1 cellular context compared by ENCODE assay signal in the genomic region with DNA sequence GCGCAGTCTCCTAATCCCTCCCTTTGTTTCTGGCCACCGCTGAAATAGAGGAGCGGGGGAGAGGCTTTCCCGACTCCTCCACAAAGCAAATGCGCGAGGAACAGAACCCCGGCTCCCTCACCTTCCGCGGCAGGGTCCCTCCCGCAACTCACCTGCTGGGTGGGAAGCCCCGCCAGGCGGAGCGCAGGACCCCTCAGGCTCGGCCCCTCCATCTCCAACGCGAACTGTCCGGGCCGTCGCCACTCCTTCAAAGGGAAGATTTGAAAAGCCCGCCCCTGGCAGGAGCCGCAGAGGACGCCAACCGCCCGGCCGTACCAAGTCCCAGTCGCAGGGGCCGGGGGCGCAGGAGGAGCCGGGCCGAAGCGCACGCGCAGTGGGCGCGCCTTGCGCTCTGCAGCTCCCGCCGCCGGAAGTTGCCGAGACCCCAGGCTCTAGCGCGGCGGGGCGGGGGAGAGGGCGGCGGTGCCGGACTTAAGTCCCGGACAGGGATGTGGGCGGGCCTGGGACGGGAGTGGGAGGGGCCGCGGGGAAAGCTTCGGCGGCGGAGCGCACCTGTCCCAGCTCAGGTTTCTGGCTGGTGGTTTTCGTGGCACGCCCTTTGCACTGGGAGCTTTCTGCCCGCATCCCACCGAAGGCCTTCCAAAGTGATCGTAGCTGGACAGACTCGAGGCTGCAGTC.
TF ChIP-seq lines count a peak whose summit lies in the region.

A gene with protein sequence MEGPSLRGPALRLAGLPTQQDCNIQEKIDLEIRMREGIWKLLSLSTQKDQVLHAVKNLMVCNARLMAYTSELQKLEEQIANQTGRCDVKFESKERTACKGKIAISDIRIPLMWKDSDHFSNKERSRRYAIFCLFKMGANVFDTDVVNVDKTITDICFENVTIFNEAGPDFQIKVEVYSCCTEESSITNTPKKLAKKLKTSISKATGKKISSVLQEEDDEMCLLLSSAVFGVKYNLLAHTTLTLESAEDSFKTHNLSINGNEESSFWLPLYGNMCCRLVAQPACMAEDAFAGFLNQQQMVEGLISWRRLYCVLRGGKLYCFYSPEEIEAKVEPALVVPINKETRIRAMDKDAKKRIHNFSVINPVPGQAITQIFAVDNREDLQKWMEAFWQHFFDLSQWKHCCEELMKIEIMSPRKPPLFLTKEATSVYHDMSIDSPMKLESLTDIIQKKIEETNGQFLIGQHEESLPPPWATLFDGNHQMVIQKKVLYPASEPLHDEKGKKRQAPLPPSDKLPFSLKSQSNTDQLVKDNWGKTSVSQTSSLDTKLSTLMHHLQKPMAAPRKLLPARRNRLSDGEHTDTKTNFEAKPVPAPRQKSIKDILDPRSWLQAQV (minus strand): TSS at position 446 of the 678 bp plus-strand sequence. CDS start 234 bp downstream, at position 212.

TF ChIP-seq in K562, 482 proteins besides CTCF, POLR2A, EP300 and RAD21 (continued from another document and continues in another):
- TF ChIP-seq, protein P1, sequence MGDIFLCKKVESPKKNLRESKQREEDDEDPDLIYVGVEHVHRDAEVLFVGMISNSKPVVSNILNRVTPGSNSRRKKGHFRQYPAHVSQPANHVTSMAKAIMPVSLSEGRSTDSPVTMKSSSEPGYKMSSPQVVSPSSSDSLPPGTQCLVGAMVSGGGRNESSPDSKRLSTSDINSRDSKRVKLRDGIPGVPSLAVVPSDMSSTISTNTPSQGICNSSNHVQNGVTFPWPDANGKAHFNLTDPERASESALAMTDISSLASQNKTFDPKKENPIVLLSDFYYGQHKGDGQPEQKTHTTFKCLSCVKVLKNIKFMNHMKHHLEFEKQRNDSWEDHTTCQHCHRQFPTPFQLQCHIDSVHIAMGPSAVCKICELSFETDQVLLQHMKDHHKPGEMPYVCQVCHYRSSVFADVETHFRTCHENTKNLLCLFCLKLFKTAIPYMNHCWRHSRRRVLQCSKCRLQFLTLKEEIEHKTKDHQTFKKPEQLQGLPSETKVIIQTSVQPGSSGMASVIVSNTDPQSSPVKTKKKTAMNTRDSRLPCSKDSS (IDR thresholded peaks at IDR 0.05; ENCODE audit: low read depth, partially characterized antibody) = no peak
- TF ChIP-seq TGIF2 (CRISPR knock-in tag; IDR thresholded peaks at IDR 0.05) = no peak
- TF ChIP-seq ZNF668 (CRISPR knock-in tag; IDR thresholded peaks at IDR 0.05) = no peak
- TF ChIP-seq GABPA (tag; conservative IDR thresholded peaks at IDR 0.05; ENCODE audit: low read depth) = peak; percentile 43; the same call in 1 of the 2 replicates
- no peak for TF ChIP-seq FOXK2 (conservative IDR thresholded peaks at IDR 0.05 in 1 of 2, IDR thresholded peaks at IDR 0.05 in 1 of 2; ENCODE audit: low read depth in 2 of 2)
- TF ChIP-seq ZNF3 (CRISPR knock-in tag; IDR thresholded peaks at IDR 0.05) = no peak
- TF ChIP-seq, protein P2, sequence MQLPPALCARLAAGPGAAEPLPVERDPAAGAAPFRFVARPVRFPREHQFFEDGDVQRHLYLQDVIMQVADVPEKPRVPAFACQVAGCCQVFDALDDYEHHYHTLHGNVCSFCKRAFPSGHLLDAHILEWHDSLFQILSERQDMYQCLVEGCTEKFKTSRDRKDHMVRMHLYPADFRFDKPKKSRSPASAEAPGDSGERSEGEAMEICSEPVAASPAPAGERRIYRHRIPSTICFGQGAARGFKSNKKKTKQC (CRISPR knock-in tag; IDR thresholded peaks at IDR 0.05) = peak; percentile 54
- TF ChIP-seq, protein P3, sequence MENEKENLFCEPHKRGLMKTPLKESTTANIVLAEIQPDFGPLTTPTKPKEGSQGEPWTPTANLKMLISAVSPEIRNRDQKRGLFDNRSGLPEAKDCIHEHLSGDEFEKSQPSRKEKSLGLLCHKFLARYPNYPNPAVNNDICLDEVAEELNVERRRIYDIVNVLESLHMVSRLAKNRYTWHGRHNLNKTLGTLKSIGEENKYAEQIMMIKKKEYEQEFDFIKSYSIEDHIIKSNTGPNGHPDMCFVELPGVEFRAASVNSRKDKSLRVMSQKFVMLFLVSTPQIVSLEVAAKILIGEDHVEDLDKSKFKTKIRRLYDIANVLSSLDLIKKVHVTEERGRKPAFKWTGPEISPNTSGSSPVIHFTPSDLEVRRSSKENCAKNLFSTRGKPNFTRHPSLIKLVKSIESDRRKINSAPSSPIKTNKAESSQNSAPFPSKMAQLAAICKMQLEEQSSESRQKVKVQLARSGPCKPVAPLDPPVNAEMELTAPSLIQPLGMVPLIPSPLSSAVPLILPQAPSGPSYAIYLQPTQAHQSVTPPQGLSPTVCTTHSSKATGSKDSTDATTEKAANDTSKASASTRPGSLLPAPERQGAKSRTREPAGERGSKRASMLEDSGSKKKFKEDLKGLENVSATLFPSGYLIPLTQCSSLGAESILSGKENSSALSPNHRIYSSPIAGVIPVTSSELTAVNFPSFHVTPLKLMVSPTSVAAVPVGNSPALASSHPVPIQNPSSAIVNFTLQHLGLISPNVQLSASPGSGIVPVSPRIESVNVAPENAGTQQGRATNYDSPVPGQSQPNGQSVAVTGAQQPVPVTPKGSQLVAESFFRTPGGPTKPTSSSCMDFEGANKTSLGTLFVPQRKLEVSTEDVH (IDR thresholded peaks at IDR 0.05; ENCODE audit: low read depth, partially characterized antibody) = no peak
- no peak for TF ChIP-seq IRF2 (CRISPR knock-in tag; IDR thresholded peaks at IDR 0.05)
- no peak for TF ChIP-seq SMARCB1 (IDR thresholded peaks at IDR 0.05; ENCODE audit: insufficient read length, low read depth)
- TF ChIP-seq ZKSCAN1 (IDR thresholded peaks at IDR 0.05; ENCODE audit: low read depth, low read length) = no peak
- TF ChIP-seq BHLHE40 (IDR thresholded peaks at IDR 0.05; ENCODE audit: low read length) = no peak
- TF ChIP-seq CTBP1 (IDR thresholded peaks at IDR 0.05; ENCODE audit: borderline replicate concordance) = 0 out of 2 replicates have a peak, but pooled peaks have one; percentile 30
- TF ChIP-seq KAT7 (CRISPR knock-in tag; IDR thresholded peaks at IDR 0.05; ENCODE audit: borderline replicate concordance) = no peak
- TF ChIP-seq, protein P4, sequence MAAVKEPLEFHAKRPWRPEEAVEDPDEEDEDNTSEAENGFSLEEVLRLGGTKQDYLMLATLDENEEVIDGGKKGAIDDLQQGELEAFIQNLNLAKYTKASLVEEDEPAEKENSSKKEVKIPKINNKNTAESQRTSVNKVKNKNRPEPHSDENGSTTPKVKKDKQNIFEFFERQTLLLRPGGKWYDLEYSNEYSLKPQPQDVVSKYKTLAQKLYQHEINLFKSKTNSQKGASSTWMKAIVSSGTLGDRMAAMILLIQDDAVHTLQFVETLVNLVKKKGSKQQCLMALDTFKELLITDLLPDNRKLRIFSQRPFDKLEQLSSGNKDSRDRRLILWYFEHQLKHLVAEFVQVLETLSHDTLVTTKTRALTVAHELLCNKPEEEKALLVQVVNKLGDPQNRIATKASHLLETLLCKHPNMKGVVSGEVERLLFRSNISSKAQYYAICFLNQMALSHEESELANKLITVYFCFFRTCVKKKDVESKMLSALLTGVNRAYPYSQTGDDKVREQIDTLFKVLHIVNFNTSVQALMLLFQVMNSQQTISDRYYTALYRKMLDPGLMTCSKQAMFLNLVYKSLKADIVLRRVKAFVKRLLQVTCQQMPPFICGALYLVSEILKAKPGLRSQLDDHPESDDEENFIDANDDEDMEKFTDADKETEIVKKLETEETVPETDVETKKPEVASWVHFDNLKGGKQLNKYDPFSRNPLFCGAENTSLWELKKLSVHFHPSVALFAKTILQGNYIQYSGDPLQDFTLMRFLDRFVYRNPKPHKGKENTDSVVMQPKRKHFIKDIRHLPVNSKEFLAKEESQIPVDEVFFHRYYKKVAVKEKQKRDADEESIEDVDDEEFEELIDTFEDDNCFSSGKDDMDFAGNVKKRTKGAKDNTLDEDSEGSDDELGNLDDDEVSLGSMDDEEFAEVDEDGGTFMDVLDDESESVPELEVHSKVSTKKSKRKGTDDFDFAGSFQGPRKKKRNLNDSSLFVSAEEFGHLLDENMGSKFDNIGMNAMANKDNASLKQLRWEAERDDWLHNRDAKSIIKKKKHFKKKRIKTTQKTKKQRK (IDR thresholded peaks at IDR 0.05; ENCODE audit: borderline replicate concordance, low read depth, low read length) = no peak
- TF ChIP-seq MEIS2 (IDR thresholded peaks at IDR 0.05; ENCODE audit: partially characterized antibody) = peak; percentile 14
- no peak for TF ChIP-seq ZNF253 (CRISPR knock-in tag; conservative IDR thresholded peaks at IDR 0.05)
- TF ChIP-seq, protein P5, sequence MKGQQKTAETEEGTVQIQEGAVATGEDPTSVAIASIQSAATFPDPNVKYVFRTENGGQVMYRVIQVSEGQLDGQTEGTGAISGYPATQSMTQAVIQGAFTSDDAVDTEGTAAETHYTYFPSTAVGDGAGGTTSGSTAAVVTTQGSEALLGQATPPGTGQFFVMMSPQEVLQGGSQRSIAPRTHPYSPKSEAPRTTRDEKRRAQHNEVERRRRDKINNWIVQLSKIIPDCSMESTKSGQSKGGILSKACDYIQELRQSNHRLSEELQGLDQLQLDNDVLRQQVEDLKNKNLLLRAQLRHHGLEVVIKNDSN (CRISPR knock-in tag; IDR thresholded peaks at IDR 0.05) = no peak
- no peak for TF ChIP-seq SUPT5H (IDR thresholded peaks at IDR 0.05)
- TF ChIP-seq, protein P6, sequence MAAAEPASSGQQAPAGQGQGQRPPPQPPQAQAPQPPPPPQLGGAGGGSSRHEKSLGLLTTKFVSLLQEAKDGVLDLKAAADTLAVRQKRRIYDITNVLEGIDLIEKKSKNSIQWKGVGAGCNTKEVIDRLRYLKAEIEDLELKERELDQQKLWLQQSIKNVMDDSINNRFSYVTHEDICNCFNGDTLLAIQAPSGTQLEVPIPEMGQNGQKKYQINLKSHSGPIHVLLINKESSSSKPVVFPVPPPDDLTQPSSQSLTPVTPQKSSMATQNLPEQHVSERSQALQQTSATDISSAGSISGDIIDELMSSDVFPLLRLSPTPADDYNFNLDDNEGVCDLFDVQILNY (CRISPR knock-in tag; IDR thresholded peaks at IDR 0.05) = no peak
- TF ChIP-seq, protein P7, sequence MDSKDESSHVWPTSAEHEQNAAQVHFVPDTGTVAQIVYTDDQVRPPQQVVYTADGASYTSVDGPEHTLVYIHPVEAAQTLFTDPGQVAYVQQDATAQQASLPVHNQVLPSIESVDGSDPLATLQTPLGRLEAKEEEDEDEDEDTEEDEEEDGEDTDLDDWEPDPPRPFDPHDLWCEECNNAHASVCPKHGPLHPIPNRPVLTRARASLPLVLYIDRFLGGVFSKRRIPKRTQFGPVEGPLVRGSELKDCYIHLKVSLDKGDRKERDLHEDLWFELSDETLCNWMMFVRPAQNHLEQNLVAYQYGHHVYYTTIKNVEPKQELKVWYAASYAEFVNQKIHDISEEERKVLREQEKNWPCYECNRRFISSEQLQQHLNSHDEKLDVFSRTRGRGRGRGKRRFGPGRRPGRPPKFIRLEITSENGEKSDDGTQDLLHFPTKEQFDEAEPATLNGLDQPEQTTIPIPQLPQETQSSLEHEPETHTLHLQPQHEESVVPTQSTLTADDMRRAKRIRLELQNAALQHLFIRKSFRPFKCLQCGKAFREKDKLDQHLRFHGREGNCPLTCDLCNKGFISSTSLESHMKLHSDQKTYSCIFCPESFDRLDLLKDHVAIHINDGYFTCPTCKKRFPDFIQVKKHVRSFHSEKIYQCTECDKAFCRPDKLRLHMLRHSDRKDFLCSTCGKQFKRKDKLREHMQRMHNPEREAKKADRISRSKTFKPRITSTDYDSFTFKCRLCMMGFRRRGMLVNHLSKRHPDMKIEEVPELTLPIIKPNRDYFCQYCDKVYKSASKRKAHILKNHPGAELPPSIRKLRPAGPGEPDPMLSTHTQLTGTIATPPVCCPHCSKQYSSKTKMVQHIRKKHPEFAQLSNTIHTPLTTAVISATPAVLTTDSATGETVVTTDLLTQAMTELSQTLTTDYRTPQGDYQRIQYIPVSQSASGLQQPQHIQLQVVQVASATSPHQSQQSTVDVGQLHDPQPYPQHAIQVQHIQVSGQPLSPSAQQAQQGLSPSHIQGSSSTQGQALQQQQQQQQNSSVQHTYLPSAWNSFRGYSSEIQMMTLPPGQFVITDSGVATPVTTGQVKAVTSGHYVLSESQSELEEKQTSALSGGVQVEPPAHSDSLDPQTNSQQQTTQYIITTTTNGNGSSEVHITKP (IDR thresholded peaks at IDR 0.05; ENCODE audit: partially characterized antibody) = peak; percentile 98
- no peak for TF ChIP-seq RAD51 (IDR thresholded peaks at IDR 0.05; ENCODE audit: borderline replicate concordance, low read depth)
- TF ChIP-seq ZNF586 (CRISPR knock-in tag; conservative IDR thresholded peaks at IDR 0.05) = no peak
- TF ChIP-seq, protein P8, sequence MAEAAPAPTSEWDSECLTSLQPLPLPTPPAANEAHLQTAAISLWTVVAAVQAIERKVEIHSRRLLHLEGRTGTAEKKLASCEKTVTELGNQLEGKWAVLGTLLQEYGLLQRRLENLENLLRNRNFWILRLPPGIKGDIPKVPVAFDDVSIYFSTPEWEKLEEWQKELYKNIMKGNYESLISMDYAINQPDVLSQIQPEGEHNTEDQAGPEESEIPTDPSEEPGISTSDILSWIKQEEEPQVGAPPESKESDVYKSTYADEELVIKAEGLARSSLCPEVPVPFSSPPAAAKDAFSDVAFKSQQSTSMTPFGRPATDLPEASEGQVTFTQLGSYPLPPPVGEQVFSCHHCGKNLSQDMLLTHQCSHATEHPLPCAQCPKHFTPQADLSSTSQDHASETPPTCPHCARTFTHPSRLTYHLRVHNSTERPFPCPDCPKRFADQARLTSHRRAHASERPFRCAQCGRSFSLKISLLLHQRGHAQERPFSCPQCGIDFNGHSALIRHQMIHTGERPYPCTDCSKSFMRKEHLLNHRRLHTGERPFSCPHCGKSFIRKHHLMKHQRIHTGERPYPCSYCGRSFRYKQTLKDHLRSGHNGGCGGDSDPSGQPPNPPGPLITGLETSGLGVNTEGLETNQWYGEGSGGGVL (CRISPR knock-in tag; IDR thresholded peaks at IDR 0.05) = no peak
- peak; percentile 14; the same call in 1 of the 2 replicates for TF ChIP-seq JUND (IDR thresholded peaks at IDR 0.05; ENCODE audit: borderline replicate concordance, low read depth, low read length)
- TF ChIP-seq JUND (tag; IDR thresholded peaks at IDR 0.05; ENCODE audit: borderline replicate concordance, low read depth, low read length) = no peak
- TF ChIP-seq NRF1 (conservative IDR thresholded peaks at IDR 0.05 in 1 of 2, IDR thresholded peaks at IDR 0.05 in 1 of 2) = peak; percentile 91 to 92
- TF ChIP-seq ZZZ3 (IDR thresholded peaks at IDR 0.05) = no peak
- no peak for TF ChIP-seq HDAC8 (tag; IDR thresholded peaks at IDR 0.05)
- no peak for TF ChIP-seq POLR3A (IDR thresholded peaks at IDR 0.05; ENCODE audit: borderline replicate concordance, extremely low read depth, insufficient read depth, insufficient read length)
- no peak for TF ChIP-seq STAT5A (IDR thresholded peaks at IDR 0.05; ENCODE audit: borderline replicate concordance, low read length)
